In the genomic region with DNA sequence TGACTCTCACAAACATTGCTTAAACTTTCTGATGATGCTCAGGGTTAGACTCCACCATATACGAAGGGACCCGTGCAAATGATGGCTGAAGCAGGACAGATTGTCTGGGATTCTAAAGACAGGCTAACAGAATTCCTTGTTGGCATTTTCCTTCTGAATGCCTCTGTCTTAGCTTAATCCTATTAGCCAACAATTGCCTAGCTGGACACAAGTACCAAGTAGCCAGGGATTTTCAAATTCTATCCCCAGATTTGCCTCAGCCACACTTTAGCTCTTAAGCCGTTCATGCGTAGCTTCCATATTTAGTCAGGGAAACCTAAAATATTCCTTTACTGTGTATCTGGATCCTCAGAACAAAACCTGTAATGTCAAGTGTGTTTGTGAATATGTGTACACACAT, we compare ENCODE assay signal across 25 cellular contexts. TPM values are rescaled to one million over a fixed set of nuclear protein-coding genes. Genes with fewer than 3 reads are reported as not detected.
"Had no signal": no experiment of that assay in that cellular context is flagged by ENCODE, and none has a peak within 500 bp of the region (broad histone marks: within the 10 kb centered on the region; RNA-seq: fewer than 3 reads in every experiment).

No MANE protein-coding gene starts in this region.

- H3K27ac Mint-ChIP-seq: naive thymus-derived CD4-positive, alpha-beta T cell; natural killer cell treated with Interleukin-12 subunit alpha and Interleukin-12 subunit beta and Interleukin-15 and Interleukin-18, amount 100 ng/mL, for 72 hours; stimulated activated effector memory CD8-positive, alpha-beta T cell treated with anti-CD3 and anti-CD28 coated beads, Interleukin-12 subunit alpha, Interleukin-12 subunit beta, amount 100 ng/mL, for 72 hours; stimulated activated naive CD8-positive, alpha-beta T cell treated with anti-CD3 and anti-CD28 coated beads, Interleukin-15, Interleukin-2, amounts not matched to agents 100 ng/mL and 50 ng/mL, for 24 hours; type B pancreatic cell had no signal

- H3K9me3 Mint-ChIP-seq: naive thymus-derived CD4-positive, alpha-beta T cell; natural killer cell treated with Interleukin-12 subunit alpha and Interleukin-12 subunit beta and Interleukin-15 and Interleukin-18, amount 100 ng/mL, for 72 hours; stimulated activated effector memory CD8-positive, alpha-beta T cell treated with anti-CD3 and anti-CD28 coated beads, Interleukin-12 subunit alpha, Interleukin-12 subunit beta, amount 100 ng/mL, for 72 hours; stimulated activated naive CD8-positive, alpha-beta T cell treated with anti-CD3 and anti-CD28 coated beads, Interleukin-15, Interleukin-2, amounts not matched to agents 100 ng/mL and 50 ng/mL, for 24 hours; type B pancreatic cell had no signal

- H3K27ac ChIP-seq: hepatocyte, left ventricle myocardium inferior, neutrophil, parathyroid adenoma, psoas muscle, skin epidermis, tibial nerve, uterus had no signal

- H3K36me3 Mint-ChIP-seq: naive thymus-derived CD4-positive, alpha-beta T cell; natural killer cell treated with Interleukin-12 subunit alpha and Interleukin-12 subunit beta and Interleukin-15 and Interleukin-18, amount 100 ng/mL, for 72 hours; stimulated activated effector memory CD8-positive, alpha-beta T cell treated with anti-CD3 and anti-CD28 coated beads, Interleukin-12 subunit alpha, Interleukin-12 subunit beta, amount 100 ng/mL, for 72 hours; type B pancreatic cell had no signal

- H3K27me3 ChIP-seq: hepatocyte, neutrophil, tibial nerve, uterus had no signal

- H3K36me3 ChIP-seq: left ventricle myocardium inferior, neutrophil, tibial nerve, uterus had no signal

- H3K4me1 Mint-ChIP-seq: naive thymus-derived CD4-positive, alpha-beta T cell; stimulated activated effector memory CD8-positive, alpha-beta T cell treated with anti-CD3 and anti-CD28 coated beads, Interleukin-12 subunit alpha, Interleukin-12 subunit beta, amount 100 ng/mL, for 72 hours had no signal

- H3K4me3 ChIP-seq: hepatocyte, left ventricle myocardium inferior, lung, mucosa of descending colon, psoas muscle, skin epidermis, tibial nerve, uterus had no signal

- DNase-seq: islet precursor cell; left ventricle myocardium inferior; midbrain; mucosa of descending colon; naive thymus-derived CD4-positive, alpha-beta T cell; occipital lobe; psoas muscle; right cardiac atrium; stimulated activated CD4-positive, alpha-beta T cell treated with anti-CD3 and anti-CD28 coated beads, Interleukin-12 subunit alpha, Interleukin-12 subunit beta, amount 100 ng/mL, for 4 hours; stimulated activated CD4-positive, alpha-beta T cell treated with anti-CD3 and anti-CD28 coated beads, Interleukin-15, amount 100 ng/mL, for 24 hours; stimulated activated CD4-positive, alpha-beta T cell treated with anti-CD3 and anti-CD28 coated beads, Interleukin-2, amount 100 ng/mL, for 24 hours; stimulated activated CD4-positive, alpha-beta T cell treated with anti-CD3 and anti-CD28 coated beads, Interleukin-4, amount 100 ng/mL, for 1 hour; stimulated activated naive CD4-positive, alpha-beta T cell; substantia nigra; uterus had no signal

- H3K4me2 ChIP-seq: hepatocyte had no signal

- H3K9ac ChIP-seq: parathyroid adenoma had no signal

- H3K9me3 ChIP-seq: left ventricle myocardium inferior, mucosa of descending colon, neutrophil, psoas muscle, tibial nerve, uterus had no signal

- H2AFZ ChIP-seq: hepatocyte, parathyroid adenoma had no signal

- H3K4me1 ChIP-seq: left ventricle myocardium inferior, parathyroid adenoma, tibial nerve, uterus had no signal

- H3K4me3 Mint-ChIP-seq: naive thymus-derived CD4-positive, alpha-beta T cell; natural killer cell treated with Interleukin-12 subunit alpha and Interleukin-12 subunit beta and Interleukin-15 and Interleukin-18, amount 100 ng/mL, for 72 hours; stimulated activated effector memory CD8-positive, alpha-beta T cell treated with anti-CD3 and anti-CD28 coated beads, Interleukin-12 subunit alpha, Interleukin-12 subunit beta, amount 100 ng/mL, for 72 hours; stimulated activated naive CD8-positive, alpha-beta T cell treated with anti-CD3 and anti-CD28 coated beads, Interleukin-15, Interleukin-2, amounts not matched to agents 100 ng/mL and 50 ng/mL, for 24 hours; type B pancreatic cell had no signal

RNA-seq across cellular contexts. Expression of gene COL4A3, which starts 40.0 kb away (rescaled TPM):
- polyA plus RNA-seq: hepatocyte; naive thymus-derived CD4-positive, alpha-beta T cell had no signal
